Comparison of ENCODE assay signal across 8 cellular contexts in genomic region chr20:20017001-20017851, GRCh38. TPM values are rescaled to one million over a fixed set of nuclear protein-coding genes. Genes with fewer than 3 reads are reported as not detected.
DNase-seq lines count a peak whose midpoint lies in the region; TF ChIP-seq lines count a peak whose summit lies in the region.

TSS of gene NAA20 (plus strand) at chr20:20017362. CDS start at chr20:20017397, 35 bp downstream.

- peaks cover 13% of the 10 kb centered on the region for H3K4me1 ChIP-seq in thymus (ENCODE audit: control insufficient read depth, insufficient read depth, low read length)

- H3K4me3 Mint-ChIP-seq in HFFc6 (peak within 1 kb of the TSS; percentile 90), glutamatergic neuron (ENCODE audit: unreplicated experiment) (peak within 1 kb of the TSS; percentile 75), osteocyte (ENCODE audit: unreplicated experiment) (peak within 1 kb of the TSS; percentile 87)
- peak within 1 kb of the TSS; percentile 94 for H3K4me3 Mint-ChIP-seq in activated naive CD8-positive, alpha-beta T cell

- H3K27ac Mint-ChIP-seq in HFFc6 (peak within 1 kb of the TSS; percentile 91), glutamatergic neuron (ENCODE audit: unreplicated experiment) (peak within 1 kb of the TSS; percentile 90), osteocyte (ENCODE audit: unreplicated experiment) (peak within 1 kb of the TSS; percentile 94)
- H3K27ac Mint-ChIP-seq in activated naive CD8-positive, alpha-beta T cell: peak within 1 kb of the TSS; percentile 92

- H3K9me3 Mint-ChIP-seq in HFFc6 (no peaks in the 10 kb centered on the region), glutamatergic neuron (ENCODE audit: unreplicated experiment) (peaks cover 4% of the 10 kb centered on the region), osteocyte (ENCODE audit: unreplicated experiment) (no peaks in the 10 kb centered on the region)
- H3K9me3 Mint-ChIP-seq in activated naive CD8-positive, alpha-beta T cell (ENCODE audit: low read depth): no peaks in the 10 kb centered on the region

- peak; percentile 86 for TF ChIP-seq CTCF in GM10266 (IDR thresholded peaks at IDR 0.05; ENCODE audit: control insufficient read depth, insufficient read depth, low read depth, missing control alignments)
- peak; percentile 76 for TF ChIP-seq CTCF in HFFc6 (IDR thresholded peaks at IDR 0.05)
- TF ChIP-seq CTCF in glutamatergic neuron (IDR thresholded peaks at IDR 0.05; ENCODE audit: partially characterized antibody, unreplicated experiment): peak; percentile 74
- peak; percentile 68 for TF ChIP-seq CTCF in osteocyte (IDR thresholded peaks at IDR 0.05)

- H3K27me3 Mint-ChIP-seq in HFFc6 (ENCODE audit: insufficient read depth): peaks cover 3% of the 10 kb centered on the region; the same call in 1 of the 2 replicates
- no peaks in the 10 kb centered on the region for H3K27me3 Mint-ChIP-seq in activated naive CD8-positive, alpha-beta T cell
- peaks cover 2% of the 10 kb centered on the region for H3K27me3 Mint-ChIP-seq in glutamatergic neuron (ENCODE audit: unreplicated experiment)
- no peaks in the 10 kb centered on the region for H3K27me3 Mint-ChIP-seq in osteocyte (ENCODE audit: unreplicated experiment)

- H3K4me1 Mint-ChIP-seq in HFFc6 (ENCODE audit: low read depth) (peaks cover 53% of the 10 kb centered on the region), glutamatergic neuron (ENCODE audit: low read depth, unreplicated experiment) (peaks cover 23% of the 10 kb centered on the region), osteocyte (ENCODE audit: unreplicated experiment) (peaks cover 42% of the 10 kb centered on the region)
- H3K4me1 Mint-ChIP-seq in activated naive CD8-positive, alpha-beta T cell (ENCODE audit: low read depth): peaks cover 55% of the 10 kb centered on the region

- DNase-seq in GM10266 (ENCODE audit: extremely low spot score): peak; percentile 94
- peak; percentile 92 for DNase-seq in HFFc6
- peak; percentile 93 for DNase-seq in NAMALWA (ENCODE audit: low spot score)
- peak; percentile 89 for DNase-seq in SKM-1 (lab: John Stamatoyannopoulos, UW; ENCODE audit: unreplicated experiment)
- DNase-seq in glutamatergic neuron: peak; percentile 98
- peak; percentile 96 for DNase-seq in osteocyte (ENCODE audit: extremely low spot score, unreplicated experiment)

- no peaks in the 10 kb centered on the region for H3K9me3 ChIP-seq in thymus (ENCODE audit: control insufficient read depth)

- H3K36me3 ChIP-seq in thymus (ENCODE audit: control insufficient read depth, insufficient read depth): no peaks in the 10 kb centered on the region

- H3K27ac ChIP-seq in thymus (ENCODE audit: low read depth): peak within 1 kb of the TSS; percentile 76

- H3K36me3 Mint-ChIP-seq in HFFc6 (ENCODE audit: low read depth) (peaks cover 15% of the 10 kb centered on the region), glutamatergic neuron (ENCODE audit: unreplicated experiment) (no peaks in the 10 kb centered on the region), osteocyte (ENCODE audit: unreplicated experiment) (peaks cover 14% of the 10 kb centered on the region)
- H3K36me3 Mint-ChIP-seq in activated naive CD8-positive, alpha-beta T cell: peaks cover 7% of the 10 kb centered on the region

- H3K4me3 ChIP-seq in thymus (ENCODE audit: low read length): peak within 1 kb of the TSS; percentile 85

- under 1% methylated on average over 82 of the region's 82 CpGs for whole genome bisulfite sequencing in thymus

- H3K27me3 ChIP-seq in thymus (ENCODE audit: control insufficient read depth, insufficient read depth): no peaks in the 10 kb centered on the region

RNA-seq across cellular contexts. Expression of gene NAA20, which starts in this region (rescaled TPM):
- total RNA-seq in HFFc6 (2021; fragmentation: NEBNext Ultra II Directional; extraction: Animal tissue kit (Norgen Biotek cat#: 25700)): 100 to 1,000 TPM in 1 of 6 experiments, 10 to 100 TPM in 5; 87.3 to 108 (median 93.2) TPM
- 33.5 TPM for total RNA-seq in glutamatergic neuron (ENCODE audit: unreplicated experiment)
- 49.6 and 50.6 TPM in 2 replicates for total RNA-seq in osteocyte
- polyA plus RNA-seq in thymus: 105 TPM

Comparison
In these comparisons a context has a peak if more than half of its experiments do, and no peak if none do; other contexts are left out.
1. Peak in every context shown above with its lines: DNase-seq, H3K4me3 ChIP-seq and H3K27ac ChIP-seq.